1 cellular context compared by ENCODE assay signal in genomic region chr11:129280027-129280811, GRCh38.
TF ChIP-seq lines count a peak whose summit lies in the region.

No MANE protein-coding gene starts in this region.

TF ChIP-seq in WTC11, 78 proteins besides CTCF, POLR2A, EP300 and RAD21 (continued from another document):
- TF ChIP-seq E2F1 (CRISPR knock-in tag; IDR thresholded peaks at IDR 0.05): no peak
- no peak for TF ChIP-seq NFE2L1 (CRISPR knock-in tag; IDR thresholded peaks at IDR 0.05)
